In genomic region chr11:66268953-66269906, GRCh38 we compare ENCODE assay signal across 8 cellular contexts. TPM values are rescaled to one million over a fixed set of nuclear protein-coding genes. Genes with fewer than 3 reads are reported as not detected.
A peak's percentile ranks its signal among the peaks of the same experiment; 100 is the strongest.
DNase-seq lines count a peak whose midpoint lies in the region; ATAC-seq and TF ChIP-seq lines count a peak whose summit lies in the region.

No MANE protein-coding gene starts in this region.

- H3K4me2 ChIP-seq in DND-41 (ENCODE audit: insufficient read depth, low read length) = peak overlapping the region; percentile 81
- H3K4me2 ChIP-seq in IMR-90 (ENCODE audit: low read depth, low read length) = peak overlapping the region; percentile 90

- H3K4me3 ChIP-seq in DND-41 (ENCODE audit: low read depth in 1 of 2, low read length in 2 of 2) (peak overlapping the region; percentile 96 to 100), IMR-90 (ENCODE audit: insufficient read depth, low read depth, low read length) (peak overlapping the region; percentile 63)

- ATAC-seq in DND-41 (ENCODE audit: insufficient read depth, low read depth) (no peak), IMR-90 (ENCODE audit: low read depth) (peak; percentile 2; the same call in 1 of the 2 replicates), HG03196 (IDR thresholded peaks at IDR 0.05; ENCODE audit: unreplicated experiment) (no peak)

- H3K36me3 ChIP-seq in DND-41 (ENCODE audit: insufficient read depth, low read length) (peaks cover 62% of the 10 kb centered on the region), IMR-90 (ENCODE audit: control insufficient read depth, insufficient read depth, low read length) (peaks cover 40% of the 10 kb centered on the region)

- H2BK15ac ChIP-seq in IMR-90 (ENCODE audit: low read depth, low read length) = peak overlapping the region; percentile 43; the same call in 1 of the 3 replicates

- H3K9me3 ChIP-seq in DND-41 (ENCODE audit: insufficient read depth, low read length, severe bottlenecking) (no peaks in the 10 kb centered on the region), IMR-90 (ENCODE audit: control insufficient read depth, insufficient read depth, low read length) (no peaks in the 10 kb centered on the region)

- peaks cover 33% of the 10 kb centered on the region for H3K79me2 ChIP-seq in DND-41 (ENCODE audit: insufficient read depth, low read length)

- TSS peak; percentile 56 for BruUV-seq in IMR-90 (replicated peaks; lab: Mats Ljungman, UMichigan)

- no peak overlapping the region for H2BK20ac ChIP-seq in IMR-90 (ENCODE audit: low read depth, low read length)

- no peaks in the 10 kb centered on the region for H3K27me3 ChIP-seq in DND-41 (ENCODE audit: insufficient read depth, low read length, poor library complexity)
- no peaks in the 10 kb centered on the region for H3K27me3 ChIP-seq in IMR-90 (ENCODE audit: control insufficient read depth, insufficient read depth, low read length)

- H3K27ac ChIP-seq in DND-41 (ENCODE audit: low read length) = peak overlapping the region; percentile 96
- peak overlapping the region; percentile 94 for H3K27ac ChIP-seq in IMR-90 (ENCODE audit: insufficient read depth, low read length)

- H2AFZ ChIP-seq in DND-41 (ENCODE audit: low read depth, low read length) = peak overlapping the region; percentile 76
- H2AFZ ChIP-seq in IMR-90 (replicated peaks; ENCODE audit: low read length, poor library complexity) = peak overlapping the region; percentile 95

- no peak for TF ChIP-seq POLR2A in IMR-90 (IDR thresholded peaks at IDR 0.05; ENCODE audit: low read depth, low read length)

- TF ChIP-seq CTCF in DND-41 (IDR thresholded peaks at IDR 0.05; ENCODE audit: borderline replicate concordance, extremely low read depth, low read length, poor library complexity, severe bottlenecking) (peak; percentile 13), IMR-90 (conservative IDR thresholded peaks at IDR 0.05; ENCODE audit: low read depth, low read length) (peak; percentile 40), glutamatergic neuron (IDR thresholded peaks at IDR 0.05; ENCODE audit: partially characterized antibody, unreplicated experiment) (no peak)

- in situ Hi-C loops in IMR-90 (cut with MboI; ENCODE audit: low sequenced_read_pairs) = no loop called here

- peak overlapping the region; percentile 87 for H4K91ac ChIP-seq in IMR-90 (ENCODE audit: insufficient read depth, low read depth, low read length)

- peaks cover 50% of the 10 kb centered on the region for H3K4me1 Mint-ChIP-seq in activated CD4-positive, alpha-beta memory T cell treated with anti-CD3 and anti-CD28 coated beads, Interleukin-2, amount 10 ng/mL, durations not matched to agents 7 days and 5 days
- peaks cover 4% of the 10 kb centered on the region for H3K4me1 Mint-ChIP-seq in glutamatergic neuron (ENCODE audit: low read depth, unreplicated experiment)

- H3K14ac ChIP-seq in IMR-90 (replicated peaks; ENCODE audit: low read depth, low read length) = peak overlapping the region; percentile 92

- H3K4me1 ChIP-seq in DND-41 (ENCODE audit: insufficient read depth, low read length) = peaks cover 32% of the 10 kb centered on the region
- H3K4me1 ChIP-seq in IMR-90 (ENCODE audit: control insufficient read depth, insufficient read depth, low read length) = peaks cover 4% of the 10 kb centered on the region; the same call in 1 of the 2 replicates

- H2AK5ac ChIP-seq in IMR-90 (ENCODE audit: low read depth, low read length) = peak overlapping the region; percentile 94

- peaks cover 51% of the 10 kb centered on the region for H3K36me3 Mint-ChIP-seq in activated CD4-positive, alpha-beta memory T cell treated with anti-CD3 and anti-CD28 coated beads, Interleukin-2, amount 10 ng/mL, durations not matched to agents 7 days and 5 days (ENCODE audit: low read depth)
- H3K36me3 Mint-ChIP-seq in glutamatergic neuron (ENCODE audit: unreplicated experiment) = peaks cover 4% of the 10 kb centered on the region

- peak overlapping the region; percentile 40 for H2BK120ac ChIP-seq in IMR-90 (ENCODE audit: low read depth, low read length)

- peaks cover 10 to 55% of the 10 kb centered on the region in 2 experiments for H3K79me1 ChIP-seq in IMR-90 (ENCODE audit: low read depth in 1 of 2, low read length in 2 of 2)

- H3K23ac ChIP-seq in IMR-90 (ENCODE audit: low read depth, low read length) = peak overlapping the region; percentile 79

- no peaks in the 10 kb centered on the region for H3K9me3 Mint-ChIP-seq in activated CD4-positive, alpha-beta memory T cell treated with anti-CD3 and anti-CD28 coated beads, Interleukin-2, amount 10 ng/mL, durations not matched to agents 7 days and 5 days
- H3K9me3 Mint-ChIP-seq in glutamatergic neuron (ENCODE audit: unreplicated experiment) = peaks cover 15% of the 10 kb centered on the region

- peak overlapping the region; percentile 56 for H3K18ac ChIP-seq in IMR-90 (ENCODE audit: low read depth, low read length)

- POLR2A ChIA-PET in IMR-90 (lab: Charles Lee; ENCODE audit: unreplicated experiment) = no interaction called here
- POLR2A ChIA-PET in activated CD4-positive, alpha-beta memory T cell treated with anti-CD3 and anti-CD28 coated beads, Interleukin-2, amount 10 ng/mL, durations not matched to agents 7 days and 5 days (lab: Charles Lee) = interaction anchor here (0.7 to 6.1 kb wide), 5 partner anchors 12 to 845 kb away, joined by 3 to 78 read pairs (median 4); partner anchors contain the start of genes BRMS1 and YIF1A

- H4K20me1 ChIP-seq in DND-41 (ENCODE audit: insufficient read depth, low read length) (peaks cover 48% of the 10 kb centered on the region), IMR-90 (ENCODE audit: insufficient read depth, low read length) (peaks cover 34% of the 10 kb centered on the region; the same call in 1 of the 2 replicates)

- TF ChIP-seq RAD21 in IMR-90 (IDR thresholded peaks at IDR 0.05; ENCODE audit: low read length) = no peak

- intact Hi-C loops in IMR-90 (cut with micrococcal nuclease) = no loop called here

- no peak for DNase-seq in DND-41
- peak; percentile 48 for DNase-seq in IMR-90
- DNase-seq in activated CD4-positive, alpha-beta memory T cell treated with anti-CD3 and anti-CD28 coated beads, Interleukin-2, amount 10 ng/mL, durations not matched to agents 7 days and 5 days = peak; percentile 34
- DNase-seq in glutamatergic neuron = peak; percentile 32
- DNase-seq in retina = peak; percentile 68
- no peak for DNase-seq in NCI-H446 (lab: John Stamatoyannopoulos, UW)
- no peak for DNase-seq in NCI-H2081 treated with DMSO at 0.1 percent for 48 hours (lab: John Stamatoyannopoulos, UW)

- dilution Hi-C loops in IMR-90 (cut with HindIII; ENCODE audit: low sequenced_read_pairs, unreplicated experiment) = no loop called here

- H2AK9ac ChIP-seq in IMR-90 (replicated peaks; ENCODE audit: low read depth, low read length, poor library complexity) = peak overlapping the region; percentile 99

- peak overlapping the region; percentile 81 for H4K5ac ChIP-seq in IMR-90 (ENCODE audit: low read depth, low read length)

- H3K27ac Mint-ChIP-seq in activated CD4-positive, alpha-beta memory T cell treated with anti-CD3 and anti-CD28 coated beads, Interleukin-2, amount 10 ng/mL, durations not matched to agents 7 days and 5 days = peak overlapping the region; percentile 91
- peak overlapping the region; percentile 83 for H3K27ac Mint-ChIP-seq in glutamatergic neuron (ENCODE audit: unreplicated experiment)

- H3K9ac ChIP-seq in DND-41 (ENCODE audit: low read depth, low read length) (peak overlapping the region; percentile 97), IMR-90 (ENCODE audit: low read depth, low read length) (peak overlapping the region; percentile 86)

- H3K27me3 Mint-ChIP-seq in activated CD4-positive, alpha-beta memory T cell treated with anti-CD3 and anti-CD28 coated beads, Interleukin-2, amount 10 ng/mL, durations not matched to agents 7 days and 5 days = no peaks in the 10 kb centered on the region
- peaks cover 19% of the 10 kb centered on the region for H3K27me3 Mint-ChIP-seq in glutamatergic neuron (ENCODE audit: unreplicated experiment)

- peak overlapping the region; percentile 98 for H3K4me3 Mint-ChIP-seq in activated CD4-positive, alpha-beta memory T cell treated with anti-CD3 and anti-CD28 coated beads, Interleukin-2, amount 10 ng/mL, durations not matched to agents 7 days and 5 days
- H3K4me3 Mint-ChIP-seq in glutamatergic neuron (ENCODE audit: unreplicated experiment) = peak overlapping the region; percentile 98

- 0% methylated on average over 13 of the region's 32 CpGs; no CpG with 5 or more reads in 1 of the 2 experiments for WGBS in IMR-90 (ENCODE audit: extremely low coverage in 2 of 2, insufficient read length in 1 of 2), 2 experiments

- H3K9me1 ChIP-seq in IMR-90 (ENCODE audit: insufficient read depth, low read length) = peaks cover 2% of the 10 kb centered on the region; the same call in 1 of the 2 replicates

- H4K8ac ChIP-seq in IMR-90 (ENCODE audit: low read depth in 2 of 2, low read length in 2 of 2) = peak overlapping the region; percentile 59 to 98

- H3K56ac ChIP-seq in IMR-90 (ENCODE audit: extremely low read depth, insufficient read depth, low read length) = peak overlapping the region; percentile 91

- peak overlapping the region; percentile 97 for H2BK5ac ChIP-seq in IMR-90 (ENCODE audit: low read depth, low read length, poor library complexity, severe bottlenecking)

- CTCF ChIA-PET in IMR-90 (lab: Yijun Ruan, JAX) = no interaction called here
- CTCF ChIA-PET in activated CD4-positive, alpha-beta memory T cell treated with anti-CD3 and anti-CD28 coated beads, Interleukin-2, amount 10 ng/mL, durations not matched to agents 7 days and 5 days (lab: Charles Lee) = interaction anchor here (0.6 to 5.9 kb wide), 4 partner anchors 10 to 56 kb away, joined by 3 to 44 read pairs (median 3); no protein-coding TSS in a partner anchor

- H3K4ac ChIP-seq in IMR-90 (ENCODE audit: low read depth, low read length) = peak overlapping the region; percentile 92

RNA-seq across cellular contexts. Expression of gene RAB1B, which starts 0.8 kb away (rescaled TPM):
- 76.9 and 83.7 TPM in 2 replicates for total RNA-seq in IMR-90 (2012; rRNA removed)
- 248 and 296 TPM in 2 replicates for polyA plus RNA-seq in IMR-90 (2012; rRNA removed)
- 149 and 250 TPM in 2 replicates for polyA plus RNA-seq in IMR-90 (2012; cell fraction: cytosol; rRNA removed)
- polyA plus RNA-seq in IMR-90 (2012; cell fraction: nucleus; rRNA removed; ENCODE audit: low replicate concordance) = 91.2 and 145 TPM in 2 replicates
- total RNA-seq in activated CD4-positive, alpha-beta memory T cell treated with anti-CD3 and anti-CD28 coated beads, Interleukin-2, amount 10 ng/mL, durations not matched to agents 7 days and 5 days = 100 to 1,000 TPM; 146 to 150 TPM
- total RNA-seq in glutamatergic neuron (ENCODE audit: unreplicated experiment) = 85.4 TPM

RNA-seq across cellular contexts. Expression of gene CNIH2, which starts 8.7 kb away (rescaled TPM):
- 0.54 and 0.83 TPM in 2 replicates for total RNA-seq in IMR-90 (2012; rRNA removed)
- polyA plus RNA-seq in IMR-90 (2012; rRNA removed) = 3.4 and 5.2 TPM in 2 replicates
- 3.2 and 6.7 TPM in 2 replicates for polyA plus RNA-seq in IMR-90 (2012; cell fraction: cytosol; rRNA removed)
- polyA plus RNA-seq in IMR-90 (2012; cell fraction: nucleus; rRNA removed; ENCODE audit: low replicate concordance) = 4.2 and 9.4 TPM in 2 replicates
- total RNA-seq in activated CD4-positive, alpha-beta memory T cell treated with anti-CD3 and anti-CD28 coated beads, Interleukin-2, amount 10 ng/mL, durations not matched to agents 7 days and 5 days = 1 to 10 TPM; 1.9 to 2.1 TPM
- total RNA-seq in glutamatergic neuron (ENCODE audit: unreplicated experiment) = 61.3 TPM

RNA-seq across cellular contexts. Expression of gene KLC2, which starts 11.7 kb away (rescaled TPM):
- 6.9 and 7.9 TPM in 2 replicates for total RNA-seq in IMR-90 (2012; rRNA removed)
- polyA plus RNA-seq in IMR-90 (2012; rRNA removed) = 22.0 and 26.4 TPM in 2 replicates
- polyA plus RNA-seq in IMR-90 (2012; cell fraction: cytosol; rRNA removed) = 17.9 and 22.6 TPM in 2 replicates
- 49.7 and 99.1 TPM in 2 replicates for polyA plus RNA-seq in IMR-90 (2012; cell fraction: nucleus; rRNA removed; ENCODE audit: low replicate concordance)
- total RNA-seq in activated CD4-positive, alpha-beta memory T cell treated with anti-CD3 and anti-CD28 coated beads, Interleukin-2, amount 10 ng/mL, durations not matched to agents 7 days and 5 days = 10 to 100 TPM; 32.8 to 33.9 TPM
- total RNA-seq in glutamatergic neuron (ENCODE audit: unreplicated experiment) = 127 TPM

RNA-seq across cellular contexts. Expression of gene YIF1A, which starts 19.7 kb away (rescaled TPM):
- total RNA-seq in IMR-90 (2012; rRNA removed) = 128 and 134 TPM in 2 replicates
- 207 and 219 TPM in 2 replicates for polyA plus RNA-seq in IMR-90 (2012; rRNA removed)
- polyA plus RNA-seq in IMR-90 (2012; cell fraction: cytosol; rRNA removed) = 235 and 292 TPM in 2 replicates
- polyA plus RNA-seq in IMR-90 (2012; cell fraction: nucleus; rRNA removed; ENCODE audit: low replicate concordance) = 160 and 316 TPM in 2 replicates
- total RNA-seq in activated CD4-positive, alpha-beta memory T cell treated with anti-CD3 and anti-CD28 coated beads, Interleukin-2, amount 10 ng/mL, durations not matched to agents 7 days and 5 days = 10 to 100 TPM; 49.5 to 52.5 TPM
- total RNA-seq in glutamatergic neuron (ENCODE audit: unreplicated experiment) = 115 TPM

RNA-seq across cellular contexts. Expression of gene TMEM151A, which starts 22.5 kb away (rescaled TPM):
- not detected in 2 replicates for total RNA-seq in IMR-90 (2012; rRNA removed)
- polyA plus RNA-seq in IMR-90 (2012; rRNA removed) = 0.03 and 0.07 TPM in 2 replicates
- 0.04 and 0.18 TPM in 2 replicates for polyA plus RNA-seq in IMR-90 (2012; cell fraction: cytosol; rRNA removed)
- 0.11 and 0.21 TPM in 2 replicates for polyA plus RNA-seq in IMR-90 (2012; cell fraction: nucleus; rRNA removed; ENCODE audit: low replicate concordance)
- not detected for total RNA-seq in activated CD4-positive, alpha-beta memory T cell treated with anti-CD3 and anti-CD28 coated beads, Interleukin-2, amount 10 ng/mL, durations not matched to agents 7 days and 5 days
- 19.2 TPM for total RNA-seq in glutamatergic neuron (ENCODE audit: unreplicated experiment)

Comparison
In these comparisons a context has a peak if more than half of its experiments do, and no peak if none do; other contexts are left out.
1. DNase-seq: peak in IMR-90 (single experiment), activated CD4-positive, alpha-beta memory T cell treated with anti-CD3 and anti-CD28 coated beads, Interleukin-2, amount 10 ng/mL, durations not matched to agents 7 days and 5 days (single experiment), glutamatergic neuron (single experiment) and retina (single experiment); none in DND-41 (single experiment), NCI-H446 (0 of 2) and NCI-H2081 treated with DMSO at 0.1 percent for 48 hours (single experiment).
2. RNA of gene CNIH2, which starts 8.7 kb away (total RNA-seq): 61.3 TPM in glutamatergic neuron (single experiment); 1.9 to 2.1 TPM in activated CD4-positive, alpha-beta memory T cell treated with anti-CD3 and anti-CD28 coated beads, Interleukin-2, amount 10 ng/mL, durations not matched to agents 7 days and 5 days and 0.54 to 0.83 TPM in IMR-90; every median in the first group is over 10 times any median in the second.